12 cellular contexts compared by ENCODE assay signal in genomic region chr14:91414475-91415342, GRCh38. TPM values are rescaled to one million over a fixed set of nuclear protein-coding genes. Genes with fewer than 3 reads are reported as not detected.
DNase-seq lines count a peak whose midpoint lies in the region; ATAC-seq and TF ChIP-seq lines count a peak whose summit lies in the region.
"Had no signal": no experiment of that assay in that cellular context is flagged by ENCODE, and none has a peak within 500 bp of the region (broad histone marks: within the 10 kb centered on the region; RNA-seq: fewer than 3 reads in every experiment).

No MANE protein-coding gene starts in this region.

- H3K4me1 ChIP-seq in lower lobe of right lung (peaks cover 43% of the 10 kb centered on the region), right cardiac atrium (ENCODE audit: control insufficient read depth, insufficient read depth, low read length) (no peaks in the 10 kb centered on the region)

- H3K27me3 ChIP-seq in lower lobe of right lung (ENCODE audit: low read depth) = peaks cover 4% of the 10 kb centered on the region
- no peaks in the 10 kb centered on the region for H3K27me3 ChIP-seq in right cardiac atrium (ENCODE audit: control insufficient read depth, insufficient read depth)

- no peak for ATAC-seq in activated T-cell treated with anti-CD3 and anti-CD28 coated beads, Interleukin-2, amount 50 U/mL, for 4 hours
- no peak for ATAC-seq in lower lobe of right lung
- ATAC-seq in right cardiac atrium = no peak

- peak overlapping the region; percentile 99 for H3K27ac Mint-ChIP-seq in activated T-helper 2 cell treated with anti-CD3 and anti-CD28 coated beads, Interferon-gamma antibody, Interleukin-2, Interleukin-4, amounts not matched to agents 10 μg/mL and 5 μg/mL and 100 μg/mL, durations not matched to agents 14 hours and 24 hours and 36 hours
- peak overlapping the region; percentile 46 for H3K27ac Mint-ChIP-seq in type B pancreatic cell

- WGBS in right cardiac atrium = 69% methylated on average over 13 of the region's 13 CpGs

- peak overlapping the region; percentile 99 for H3K4me3 Mint-ChIP-seq in activated T-cell treated with anti-CD3 and anti-CD28 coated beads, Interleukin-2, amount 50 U/mL, for 4 hours
- H3K4me3 Mint-ChIP-seq in activated T-helper 2 cell treated with anti-CD3 and anti-CD28 coated beads, Interferon-gamma antibody, Interleukin-2, Interleukin-4, amounts not matched to agents 10 μg/mL and 5 μg/mL and 100 μg/mL, durations not matched to agents 14 hours and 24 hours and 36 hours (ENCODE audit: low read depth) = peak overlapping the region; percentile 96
- peak overlapping the region; percentile 74 for H3K4me3 Mint-ChIP-seq in type B pancreatic cell

- H3K36me3 ChIP-seq in lower lobe of right lung = no peaks in the 10 kb centered on the region
- H3K36me3 ChIP-seq: tibial artery had no signal

- H3K36me3 Mint-ChIP-seq in activated T-cell treated with anti-CD3 and anti-CD28 coated beads, Interleukin-2, amount 50 U/mL, for 4 hours (ENCODE audit: insufficient read depth) = peaks cover 19% of the 10 kb centered on the region
- peaks cover 57% of the 10 kb centered on the region for H3K36me3 Mint-ChIP-seq in activated T-helper 2 cell treated with anti-CD3 and anti-CD28 coated beads, Interferon-gamma antibody, Interleukin-2, Interleukin-4, amounts not matched to agents 10 μg/mL and 5 μg/mL and 100 μg/mL, durations not matched to agents 14 hours and 24 hours and 36 hours (ENCODE audit: low read depth)
- H3K36me3 Mint-ChIP-seq in type B pancreatic cell = peaks cover 7% of the 10 kb centered on the region

- H3K27me3 Mint-ChIP-seq in activated T-cell treated with anti-CD3 and anti-CD28 coated beads, Interleukin-2, amount 50 U/mL, for 4 hours (ENCODE audit: low read depth) = no peaks in the 10 kb centered on the region
- H3K27me3 Mint-ChIP-seq in activated T-helper 2 cell treated with anti-CD3 and anti-CD28 coated beads, Interferon-gamma antibody, Interleukin-2, Interleukin-4, amounts not matched to agents 10 μg/mL and 5 μg/mL and 100 μg/mL, durations not matched to agents 14 hours and 24 hours and 36 hours (ENCODE audit: low read depth) = no peaks in the 10 kb centered on the region
- H3K27me3 Mint-ChIP-seq in type B pancreatic cell = peaks cover 17% of the 10 kb centered on the region

- H3K4me1 Mint-ChIP-seq in activated T-cell treated with anti-CD3 and anti-CD28 coated beads, Interleukin-2, amount 50 U/mL, for 4 hours (ENCODE audit: low read depth) = peaks cover 66% of the 10 kb centered on the region
- peaks cover 68% of the 10 kb centered on the region for H3K4me1 Mint-ChIP-seq in activated T-helper 2 cell treated with anti-CD3 and anti-CD28 coated beads, Interferon-gamma antibody, Interleukin-2, Interleukin-4, amounts not matched to agents 10 μg/mL and 5 μg/mL and 100 μg/mL, durations not matched to agents 14 hours and 24 hours and 36 hours (ENCODE audit: low read depth)
- peaks cover 55% of the 10 kb centered on the region for H3K4me1 Mint-ChIP-seq in type B pancreatic cell (ENCODE audit: unreplicated experiment)

- no peaks in the 10 kb centered on the region for H3K9me3 Mint-ChIP-seq in activated T-cell treated with anti-CD3 and anti-CD28 coated beads, Interleukin-2, amount 50 U/mL, for 4 hours
- H3K9me3 Mint-ChIP-seq in activated T-helper 2 cell treated with anti-CD3 and anti-CD28 coated beads, Interferon-gamma antibody, Interleukin-2, Interleukin-4, amounts not matched to agents 10 μg/mL and 5 μg/mL and 100 μg/mL, durations not matched to agents 14 hours and 24 hours and 36 hours = no peaks in the 10 kb centered on the region
- H3K9me3 Mint-ChIP-seq in type B pancreatic cell = no peaks in the 10 kb centered on the region

- no peak for DNase-seq in activated T-cell treated with anti-CD3 and anti-CD28 coated beads, Interleukin-2, amount 50 U/mL, for 4 hours
- DNase-seq in activated T-cell treated with anti-CD3 and anti-CD28 coated beads, Interleukin-2, amount 50 U/mL, for 1 hour = no peak
- DNase-seq in activated T-helper 2 cell treated with anti-CD3 and anti-CD28 coated beads, Interferon-gamma antibody, Interleukin-2, Interleukin-4, amounts not matched to agents 10 μg/mL and 5 μg/mL and 100 μg/mL, durations not matched to agents 14 hours and 24 hours and 36 hours (ENCODE audit: low spot score) = no peak
- DNase-seq in lower lobe of right lung (no peak), type B pancreatic cell (ENCODE audit: extremely low spot score, unreplicated experiment) (no peak), SK-N-DZ (ENCODE audit: low spot score) (no peak), right cardiac atrium (no peak), LoVo (ENCODE audit: low spot score) (no peak)
- DNase-seq: activated effector memory CD4-positive, alpha-beta T cell treated with Interleukin-2 at 50 U/mL for 16 hours; NCI-H1694 treated with DMSO at 0.1 percent for 48 hours; stimulated activated CD4-positive, alpha-beta T cell treated with anti-CD3 and anti-CD28 coated beads, Interleukin-15, amount 100 ng/mL, for 24 hours; tibial artery had no signal

- H3K4me3 ChIP-seq in lower lobe of right lung (peak overlapping the region; percentile 79), right cardiac atrium (ENCODE audit: low read length) (no peak overlapping the region)
- H3K4me3 ChIP-seq: tibial artery had no signal

- H3K9me3 ChIP-seq in lower lobe of right lung = no peaks in the 10 kb centered on the region
- no peaks in the 10 kb centered on the region for H3K9me3 ChIP-seq in right cardiac atrium (ENCODE audit: control insufficient read depth, low read length)
- H3K9me3 ChIP-seq: tibial artery had no signal

- H3K27ac ChIP-seq in lower lobe of right lung = peak overlapping the region; percentile 76
- no peak overlapping the region for H3K27ac ChIP-seq in right cardiac atrium (ENCODE audit: low read length)
- H3K27ac ChIP-seq: tibial artery had no signal

- intact Hi-C loops in activated T-helper 2 cell treated with anti-CD3 and anti-CD28 coated beads, Interferon-gamma antibody, Interleukin-2, Interleukin-4, amounts not matched to agents 10 μg/mL and 5 μg/mL and 100 μg/mL, durations not matched to agents 14 hours and 24 hours and 36 hours (cut with micrococcal nuclease) = loop anchor here (5.0 to 10.0 kb wide), 4 partner anchors 112 to 450 kb away; partner anchors contain the start of genes RPS6KA5 and TC2N
- intact Hi-C loops in lower lobe of right lung (cut with DNase I) (no loop called here), right cardiac atrium (cut with DNase I) (no loop called here)

- no peak for TF ChIP-seq CTCF in lower lobe of right lung (IDR thresholded peaks at IDR 0.05)
- no peak for TF ChIP-seq CTCF in type B pancreatic cell (conservative IDR thresholded peaks at IDR 0.05)

RNA-seq across cellular contexts. Expression of gene CCDC88C, which starts 2.9 kb away (rescaled TPM):
- 10 to 100 TPM; 50.3 to 60.2 (median 58.2) TPM for total RNA-seq in activated T-cell treated with anti-CD3 and anti-CD28 coated beads, Interleukin-2, amount 50 U/mL, for 4 hours
- total RNA-seq in activated T-helper 2 cell treated with anti-CD3 and anti-CD28 coated beads, Interferon-gamma antibody, Interleukin-2, Interleukin-4, amounts not matched to agents 10 μg/mL and 5 μg/mL and 100 μg/mL, durations not matched to agents 14 hours and 24 hours and 36 hours = 95.3 and 100 TPM in 2 replicates
- total RNA-seq in lower lobe of right lung = 45.8 TPM
- total RNA-seq in type B pancreatic cell (ENCODE audit: low replicate concordance) = 24.4 and 39.3 TPM in 2 replicates
- 3.7 and 4.2 TPM in 2 replicates for polyA plus RNA-seq in SK-N-DZ (2014; cell fraction: cytosol; rRNA removed)
- 7.4 and 8.6 TPM in 2 replicates for polyA plus RNA-seq in SK-N-DZ (2014; cell fraction: nucleus; rRNA removed)
- total RNA-seq in right cardiac atrium = 1 to 10 TPM; 2.5 to 5.4 (median 4.8) TPM
- 2.5 TPM for polyA plus RNA-seq in right cardiac atrium
